23 cellular contexts compared by ENCODE assay signal in the genomic region with DNA sequence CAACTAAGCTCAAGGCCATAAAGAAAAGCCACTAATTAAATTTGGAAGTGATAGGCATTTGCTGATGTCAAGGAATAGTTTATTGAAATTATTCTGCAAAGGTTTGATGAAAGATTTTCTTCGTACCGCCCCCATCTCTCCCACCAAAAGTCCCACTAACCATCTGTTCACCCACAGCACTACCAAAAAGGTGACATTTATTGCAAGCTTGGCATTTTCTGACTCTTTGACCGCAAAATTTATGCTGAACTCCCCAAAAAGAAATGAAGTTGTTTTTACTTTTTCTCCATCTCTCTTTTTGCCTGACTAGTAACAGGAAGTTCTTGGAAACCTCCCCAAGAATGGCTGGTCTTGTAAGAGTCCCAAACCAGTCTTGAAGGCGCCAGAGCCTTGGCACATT.
DNase-seq lines count a peak whose midpoint lies in the region; ATAC-seq, FAIRE-seq and TF ChIP-seq lines count a peak whose summit lies in the region.
"Had no signal": no experiment of that assay in that cellular context is flagged by ENCODE, and none has a peak within 500 bp of the region (broad histone marks: within the 10 kb centered on the region; RNA-seq: fewer than 3 reads in every experiment).

No MANE protein-coding gene starts in this region.

- no peak overlapping the region for H2BK20ac ChIP-seq in IMR-90 (ENCODE audit: low read depth, low read length)

- H3K56ac ChIP-seq in IMR-90 (ENCODE audit: extremely low read depth, insufficient read depth, low read length) = no peak overlapping the region

- no peak for TF ChIP-seq EP300 in A549 (IDR thresholded peaks at IDR 0.05)

- H3K14ac ChIP-seq in IMR-90 (replicated peaks; ENCODE audit: low read depth, low read length) = no peak overlapping the region

- no peak for TF ChIP-seq RAD21 in A549 (conservative IDR thresholded peaks at IDR 0.05 in 1 of 2, IDR thresholded peaks at IDR 0.05 in 1 of 2)
- no peak for TF ChIP-seq RAD21 in IMR-90 (IDR thresholded peaks at IDR 0.05; ENCODE audit: low read length)

- H3K27ac ChIP-seq in A549 (no peak overlapping the region), IMR-90 (ENCODE audit: insufficient read depth, low read length) (no peak overlapping the region), MM.1S (ENCODE audit: low read length) (no peak overlapping the region), esophagus squamous epithelium (no peak overlapping the region)
- H3K27ac ChIP-seq: BLaER1 treated with 17β-estradiol and CSF1 and Interleukin-3, amounts not matched to agents 10 nM and 100 nM; C4-2B had no signal

- H3K4me3 ChIP-seq in A549 (no peak overlapping the region), IMR-90 (ENCODE audit: insufficient read depth, low read depth, low read length) (no peak overlapping the region), MM.1S (ENCODE audit: low read length) (no peak overlapping the region), esophagus squamous epithelium (no peak overlapping the region)
- H3K4me3 ChIP-seq: BLaER1 treated with 17β-estradiol and CSF1 and Interleukin-3, amounts not matched to agents 10 nM and 100 nM; GM12878 had no signal

- H2BK5ac ChIP-seq in IMR-90 (ENCODE audit: low read depth, low read length, poor library complexity, severe bottlenecking) = no peak overlapping the region

- intact Hi-C loops in IMR-90 (cut with micrococcal nuclease) (no loop called here), esophagus squamous epithelium (cut with DNase I) (no loop called here)

- no peak overlapping the region for H2BK120ac ChIP-seq in IMR-90 (ENCODE audit: low read depth, low read length)

- in situ Hi-C loops in IMR-90 (cut with MboI; ENCODE audit: low sequenced_read_pairs) = no loop called here

- H3K9ac ChIP-seq in IMR-90 (ENCODE audit: low read depth, low read length) (no peak overlapping the region), MM.1S (ENCODE audit: low read length) (no peak overlapping the region)
- H3K9ac ChIP-seq: BLaER1 treated with 17β-estradiol and CSF1 and Interleukin-3, amounts not matched to agents 10 nM and 100 nM had no signal

- H3K9me3 ChIP-seq in A549 (no peaks in the 10 kb centered on the region), IMR-90 (ENCODE audit: control insufficient read depth, insufficient read depth, low read length) (no peaks in the 10 kb centered on the region), MM.1S (replicated peaks; ENCODE audit: insufficient read depth, low read length) (no peaks in the 10 kb centered on the region), esophagus squamous epithelium (no peaks in the 10 kb centered on the region)
- H3K9me3 ChIP-seq: BLaER1 treated with 17β-estradiol and CSF1 and Interleukin-3, amounts not matched to agents 10 nM and 100 nM had no signal

- no peaks in the 10 kb centered on the region for H3K9me1 ChIP-seq in IMR-90 (ENCODE audit: insufficient read depth, low read length)

- no peak overlapping the region for H3K4ac ChIP-seq in IMR-90 (ENCODE audit: low read depth, low read length)

- H3K4me2 ChIP-seq in A549 (no peak overlapping the region), IMR-90 (ENCODE audit: low read depth, low read length) (no peak overlapping the region), MM.1S (ENCODE audit: low read depth, low read length) (no peak overlapping the region)

- H3K27me3 ChIP-seq in IMR-90 (ENCODE audit: control insufficient read depth, insufficient read depth, low read length) (no peaks in the 10 kb centered on the region), MM.1S (replicated peaks; ENCODE audit: insufficient read depth, low read length) (no peaks in the 10 kb centered on the region), esophagus squamous epithelium (no peaks in the 10 kb centered on the region)
- H3K27me3 ChIP-seq: BLaER1 treated with 17β-estradiol and CSF1 and Interleukin-3, amounts not matched to agents 10 nM and 100 nM had no signal

- no peak overlapping the region for H3K18ac ChIP-seq in IMR-90 (ENCODE audit: low read depth, low read length)

- no peaks in the 10 kb centered on the region for H3K79me1 ChIP-seq in IMR-90 (ENCODE audit: low read depth in 1 of 2, low read length in 2 of 2)

- DNase-seq in A549 (ENCODE audit: low read depth in 1 of 2, low spot score in 1 of 2) (no peak), IMR-90 (no peak), MM.1S (peak; percentile 9), RPMI8226 (peak; percentile 81), NCI-H1092 (lab: John Stamatoyannopoulos, UW) (no peak), HuH-7 (ENCODE audit: low spot score) (no peak), esophagus squamous epithelium (lab: John Stamatoyannopoulos, UW) (no peak)
- DNase-seq: 8988T; AML-193; Calu3; CD4-positive, alpha-beta T cell; CD8-positive, alpha-beta T cell; COR-L47; DND-41; EL; GDM1 had no signal

- no peak overlapping the region for H4K5ac ChIP-seq in IMR-90 (ENCODE audit: low read depth, low read length)

- CTCF ChIA-PET in A549 (lab: Yijun Ruan, JAX) (interaction anchor here (0.8 to 1.8 kb wide), 2 partner anchors 14 to 40 kb away, joined by 3 to 4 read pairs; no protein-coding TSS in a partner anchor), IMR-90 (lab: Yijun Ruan, JAX) (no interaction called here)

- H4K8ac ChIP-seq in IMR-90 (ENCODE audit: low read depth in 2 of 2, low read length in 2 of 2) = no peak overlapping the region

- WGBS in A549 (ENCODE audit: missing lambda C conversion rate) = 43% methylated on average over 4 of the region's 4 CpGs
- WGBS in IMR-90 (ENCODE audit: extremely low coverage in 2 of 2, insufficient read length in 1 of 2), 2 experiments = 90% methylated on average over 2 of the region's 4 CpGs; no CpG with 5 or more reads in 1 of the 2 experiments
- WGBS in esophagus squamous epithelium, 2 donors = 75 to 93% methylated on average over 4 of the region's 4 CpGs

- no peak overlapping the region for H2BK15ac ChIP-seq in IMR-90 (ENCODE audit: low read depth, low read length)

- POLR2A ChIA-PET in A549 (lab: Yijun Ruan, JAX) (no interaction called here), IMR-90 (lab: Charles Lee; ENCODE audit: unreplicated experiment) (no interaction called here)

- no peaks in the 10 kb centered on the region for H3F3A ChIP-seq in MM.1S (ENCODE audit: insufficient read depth, low read length)

- TF ChIP-seq POLR2A in A549 (IDR thresholded peaks at IDR 0.05; ENCODE audit: low read length) (no peak), IMR-90 (IDR thresholded peaks at IDR 0.05; ENCODE audit: low read depth, low read length) (no peak), esophagus squamous epithelium (IDR thresholded peaks at IDR 0.05) (no peak)

- no peak overlapping the region for H4K91ac ChIP-seq in IMR-90 (ENCODE audit: insufficient read depth, low read depth, low read length)

- FAIRE-seq in A549 (lab: Jason Lieb, UNC) = no peak
- FAIRE-seq: A204.1, D721Med, GM12878, GM12892, GM18507 had no signal

- H4K20me1 ChIP-seq in IMR-90 (ENCODE audit: insufficient read depth, low read length) = no peaks in the 10 kb centered on the region
- no peaks in the 10 kb centered on the region for H4K20me1 ChIP-seq in MM.1S (ENCODE audit: insufficient read depth, low read length)
- H4K20me1 ChIP-seq: BLaER1 treated with 17β-estradiol and CSF1 and Interleukin-3, amounts not matched to agents 10 nM and 100 nM had no signal

- no peak overlapping the region for H2AK9ac ChIP-seq in IMR-90 (replicated peaks; ENCODE audit: low read depth, low read length, poor library complexity)

- no peaks in the 10 kb centered on the region for H3K79me2 ChIP-seq in MM.1S (ENCODE audit: low read length)

- BruUV-seq in IMR-90 (replicated peaks; lab: Mats Ljungman, UMichigan) = no TSS peak

- H3K36me3 ChIP-seq in IMR-90 (ENCODE audit: control insufficient read depth, insufficient read depth, low read length) = no peaks in the 10 kb centered on the region
- H3K36me3 ChIP-seq in MM.1S (replicated peaks; ENCODE audit: insufficient read depth, low read length) = no peaks in the 10 kb centered on the region
- no peaks in the 10 kb centered on the region for H3K36me3 ChIP-seq in esophagus squamous epithelium
- H3K36me3 ChIP-seq: BLaER1 treated with 17β-estradiol and CSF1 and Interleukin-3, amounts not matched to agents 10 nM and 100 nM had no signal

- ATAC-seq in A549 (no peak), IMR-90 (ENCODE audit: low read depth) (no peak)
- ATAC-seq: CD8-positive, alpha-beta T cell; GM12878 had no signal

- no peaks in the 10 kb centered on the region for H3K9me2 ChIP-seq in MM.1S (replicated peaks; ENCODE audit: insufficient read depth, low read length)

- dilution Hi-C loops in IMR-90 (cut with HindIII; ENCODE audit: low sequenced_read_pairs, unreplicated experiment) = no loop called here

- no peaks in the 10 kb centered on the region for H3K4me1 ChIP-seq in A549
- no peaks in the 10 kb centered on the region for H3K4me1 ChIP-seq in IMR-90 (ENCODE audit: control insufficient read depth, insufficient read depth, low read length)
- H3K4me1 ChIP-seq in MM.1S (ENCODE audit: low read length) = 0 out of 2 replicates have a peak, but pooled peaks cover 5% of the 10 kb centered on the region
- no peaks in the 10 kb centered on the region for H3K4me1 ChIP-seq in esophagus squamous epithelium

- H2AFZ ChIP-seq in IMR-90 (replicated peaks; ENCODE audit: low read length, poor library complexity) (no peak overlapping the region), MM.1S (ENCODE audit: low read length) (no peak overlapping the region)

- no peak overlapping the region for H2AK5ac ChIP-seq in IMR-90 (ENCODE audit: low read depth, low read length)

- H3K23ac ChIP-seq in IMR-90 (ENCODE audit: low read depth, low read length) = no peak overlapping the region

- TF ChIP-seq CTCF in A549 (IDR thresholded peaks at IDR 0.05) (no peak), IMR-90 (conservative IDR thresholded peaks at IDR 0.05; ENCODE audit: low read depth, low read length) (no peak), MM.1S (IDR thresholded peaks at IDR 0.05; ENCODE audit: low read length) (no peak), esophagus squamous epithelium (IDR thresholded peaks at IDR 0.05) (no peak)

TF ChIP-seq in A549, 52 proteins besides CTCF, POLR2A, EP300 and RAD21 (continues in another document):
- no peak for TF ChIP-seq HEYL (CRISPR knock-in tag; IDR thresholded peaks at IDR 0.05)
- no peak for TF ChIP-seq RNF2 (IDR thresholded peaks at IDR 0.05; ENCODE audit: borderline replicate concordance, low read depth)
- TF ChIP-seq CBX8 (IDR thresholded peaks at IDR 0.05) = no peak
- no peak for TF ChIP-seq SMC3 (IDR thresholded peaks at IDR 0.05)
- no peak for TF ChIP-seq JUN (IDR thresholded peaks at IDR 0.05)
- TF ChIP-seq, protein P1, sequence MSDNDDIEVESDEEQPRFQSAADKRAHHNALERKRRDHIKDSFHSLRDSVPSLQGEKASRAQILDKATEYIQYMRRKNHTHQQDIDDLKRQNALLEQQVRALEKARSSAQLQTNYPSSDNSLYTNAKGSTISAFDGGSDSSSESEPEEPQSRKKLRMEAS (IDR thresholded peaks at IDR 0.05) = no peak

TF ChIP-seq in IMR-90, 13 proteins besides CTCF, POLR2A, EP300 and RAD21:
- no peak for TF ChIP-seq CEBPB (IDR thresholded peaks at IDR 0.05; ENCODE audit: low read depth, low read length)
- peak; percentile 65 for TF ChIP-seq MAFK (IDR thresholded peaks at IDR 0.05; ENCODE audit: low read depth, low read length)
- TF ChIP-seq NFE2L2 (IDR thresholded peaks at IDR 0.05; ENCODE audit: low read depth, low read length) = no peak
- no peak for TF ChIP-seq BHLHE40 (IDR thresholded peaks at IDR 0.05; ENCODE audit: low read depth, low read length)
- TF ChIP-seq SMC3 (IDR thresholded peaks at IDR 0.05; ENCODE audit: low read depth, low read length) = no peak
- TF ChIP-seq MXI1 (IDR thresholded peaks at IDR 0.05; ENCODE audit: borderline replicate concordance, low read depth, low read length) = no peak

Comparison
In these comparisons a context has a peak if more than half of its experiments do, and no peak if none do; other contexts are left out.
1. DNase-seq: peak in MM.1S (single experiment) and RPMI8226 (single experiment); none in A549 (0 of 2), IMR-90 (single experiment), NCI-H1092 (single experiment), HuH-7 (single experiment) and esophagus squamous epithelium (single experiment).